ENCODE assay signal across 17 cellular contexts in genomic region chr1:25096307-25097150, GRCh38.
DNase-seq lines count a peak whose midpoint lies in the region; ATAC-seq, FAIRE-seq and TF ChIP-seq lines count a peak whose summit lies in the region.
"Had no signal": no experiment of that assay in that cellular context is flagged by ENCODE, and none has a peak within 500 bp of the region (broad histone marks: within the 10 kb centered on the region; RNA-seq: fewer than 3 reads in every experiment).

No MANE protein-coding gene starts in this region.

- H3K36me3 ChIP-seq in Peyer's patch, result no peaks in the 10 kb centered on the region
- H3K36me3 ChIP-seq: transverse colon had no signal

- DNase-seq in CD4-positive, alpha-beta T cell, result no peak
- DNase-seq in GM12892 (ENCODE audit: insufficient read length) (no peak), myocyte (ENCODE audit: low read depth) (peak; percentile 13), Peyer's patch (no peak), DMS114 treated with DMSO at 0.1 percent for 48 hours (lab: John Stamatoyannopoulos, UW; ENCODE audit: unreplicated experiment) (no peak)
- no peak for DNase-seq in activated T-helper 2 cell treated with anti-CD3 and anti-CD28 coated beads, Interferon-gamma antibody, Interleukin-2, Interleukin-4, amounts not matched to agents 10 μg/mL and 5 μg/mL and 100 μg/mL, durations not matched to agents 14 hours and 24 hours and 36 hours (ENCODE audit: low spot score)
- DNase-seq: activated CD4-positive, CD25-positive, alpha-beta regulatory T cell; activated T-cell treated with anti-CD3 and anti-CD28 coated beads for 4 hours; EL; GOT3; NCI-H1417; NCI-H446; transverse colon had no signal

- H3K4me1 ChIP-seq in Peyer's patch, result no peaks in the 10 kb centered on the region

- H3K27ac ChIP-seq in CD4-positive, alpha-beta T cell (ENCODE audit: low read depth, low read length), result no peak overlapping the region
- H3K27ac ChIP-seq in Peyer's patch, result no peak overlapping the region
- H3K27ac ChIP-seq: coronary artery, transverse colon had no signal

- no peaks in the 10 kb centered on the region for H3K9me3 Mint-ChIP-seq in CD4-positive, alpha-beta T cell
- no peaks in the 10 kb centered on the region for H3K9me3 Mint-ChIP-seq in activated T-helper 2 cell treated with anti-CD3 and anti-CD28 coated beads, Interferon-gamma antibody, Interleukin-2, Interleukin-4, amounts not matched to agents 10 μg/mL and 5 μg/mL and 100 μg/mL, durations not matched to agents 14 hours and 24 hours and 36 hours

- POLR2A ChIA-PET in CD4-positive, alpha-beta T cell (lab: Charles Lee), result no interaction called here

- no peak for ATAC-seq in CD4-positive, alpha-beta T cell (ENCODE audit: poor library complexity)
- no peak for ATAC-seq in GM21390 (IDR thresholded peaks at IDR 0.05; ENCODE audit: unreplicated experiment)

- TF ChIP-seq CTCF in CD4-positive, alpha-beta T cell (IDR thresholded peaks at IDR 0.05), result no peak
- no peak for TF ChIP-seq CTCF in Peyer's patch (IDR thresholded peaks at IDR 0.05)

- no peaks in the 10 kb centered on the region for H3K27me3 ChIP-seq in CD4-positive, alpha-beta T cell (ENCODE audit: control insufficient read depth, insufficient read depth, low read length)
- H3K27me3 ChIP-seq in Peyer's patch, result no peaks in the 10 kb centered on the region
- H3K27me3 ChIP-seq: transverse colon had no signal

- H3K4me1 Mint-ChIP-seq in CD4-positive, alpha-beta T cell (ENCODE audit: low read depth), result peaks cover 71% of the 10 kb centered on the region
- H3K4me1 Mint-ChIP-seq in activated T-helper 2 cell treated with anti-CD3 and anti-CD28 coated beads, Interferon-gamma antibody, Interleukin-2, Interleukin-4, amounts not matched to agents 10 μg/mL and 5 μg/mL and 100 μg/mL, durations not matched to agents 14 hours and 24 hours and 36 hours (ENCODE audit: low read depth), result peaks cover 69% of the 10 kb centered on the region

- no peak overlapping the region for H3K4me3 ChIP-seq in Peyer's patch
- H3K4me3 ChIP-seq: coronary artery, smooth muscle cell, transverse colon had no signal

- intact Hi-C loops in CD4-positive, alpha-beta T cell (cut with DNase I, micrococcal nuclease), result no loop called here
- intact Hi-C loops in activated T-helper 2 cell treated with anti-CD3 and anti-CD28 coated beads, Interferon-gamma antibody, Interleukin-2, Interleukin-4, amounts not matched to agents 10 μg/mL and 5 μg/mL and 100 μg/mL, durations not matched to agents 14 hours and 24 hours and 36 hours (cut with micrococcal nuclease), result no loop called here

- no peak for TF ChIP-seq POLR2A in GM12892 (IDR thresholded peaks at IDR 0.05; ENCODE audit: low read depth, low read length)
- no peak for TF ChIP-seq POLR2A in Peyer's patch (IDR thresholded peaks at IDR 0.05)

- FAIRE-seq in GM12892 (lab: Jason Lieb, UNC), result peak; percentile 78

- no peaks in the 10 kb centered on the region for H3K36me3 Mint-ChIP-seq in CD4-positive, alpha-beta T cell (ENCODE audit: low read depth)
- H3K36me3 Mint-ChIP-seq in activated T-helper 2 cell treated with anti-CD3 and anti-CD28 coated beads, Interferon-gamma antibody, Interleukin-2, Interleukin-4, amounts not matched to agents 10 μg/mL and 5 μg/mL and 100 μg/mL, durations not matched to agents 14 hours and 24 hours and 36 hours (ENCODE audit: low read depth), result no peaks in the 10 kb centered on the region
- H3K36me3 Mint-ChIP-seq: CD14-positive monocyte had no signal

- CTCF ChIA-PET in CD4-positive, alpha-beta T cell (lab: Charles Lee), result no interaction called here

- no peaks in the 10 kb centered on the region for H3K27me3 Mint-ChIP-seq in CD4-positive, alpha-beta T cell
- H3K27me3 Mint-ChIP-seq in activated T-helper 2 cell treated with anti-CD3 and anti-CD28 coated beads, Interferon-gamma antibody, Interleukin-2, Interleukin-4, amounts not matched to agents 10 μg/mL and 5 μg/mL and 100 μg/mL, durations not matched to agents 14 hours and 24 hours and 36 hours (ENCODE audit: low read depth), result no peaks in the 10 kb centered on the region

- peak overlapping the region; percentile 78 for H3K27ac Mint-ChIP-seq in CD4-positive, alpha-beta T cell
- peak overlapping the region; percentile 28 for H3K27ac Mint-ChIP-seq in activated T-helper 2 cell treated with anti-CD3 and anti-CD28 coated beads, Interferon-gamma antibody, Interleukin-2, Interleukin-4, amounts not matched to agents 10 μg/mL and 5 μg/mL and 100 μg/mL, durations not matched to agents 14 hours and 24 hours and 36 hours

- H3K4me3 Mint-ChIP-seq in CD4-positive, alpha-beta T cell, result no peak overlapping the region
- H3K4me3 Mint-ChIP-seq in activated T-helper 2 cell treated with anti-CD3 and anti-CD28 coated beads, Interferon-gamma antibody, Interleukin-2, Interleukin-4, amounts not matched to agents 10 μg/mL and 5 μg/mL and 100 μg/mL, durations not matched to agents 14 hours and 24 hours and 36 hours (ENCODE audit: low read depth), result peak overlapping the region; percentile 1

- no peaks in the 10 kb centered on the region for H3K9me3 ChIP-seq in CD4-positive, alpha-beta T cell (ENCODE audit: control insufficient read depth, low read length)
- no peaks in the 10 kb centered on the region for H3K9me3 ChIP-seq in Peyer's patch
- H3K9me3 ChIP-seq: transverse colon had no signal
